In genomic region chr15:63978511-63979226, GRCh38 we compare ENCODE assay signal across 16 cellular contexts.
DNase-seq lines count a peak whose midpoint lies in the region; ATAC-seq and TF ChIP-seq lines count a peak whose summit lies in the region.
"Had no signal": no experiment of that assay in that cellular context is flagged by ENCODE, and none has a peak within 500 bp of the region (broad histone marks: within the 10 kb centered on the region; RNA-seq: fewer than 3 reads in every experiment).

No MANE protein-coding gene starts in this region.

- H3K4me1 ChIP-seq in Peyer's patch (peaks cover 0 to 32% (median 3%) of the 10 kb centered on the region in 4 donors), skeletal muscle tissue (ENCODE audit: control insufficient read depth in 3 of 3, insufficient read depth in 3 of 3, low read length in 3 of 3) (peaks cover 50 to 61% (median 59%) of the 10 kb centered on the region in 3 donors)
- H3K4me1 ChIP-seq: tibial nerve had no signal

- intact Hi-C loops in natural killer cell (cut with micrococcal nuclease) = no loop called here

- no peak overlapping the region for H3K4me3 Mint-ChIP-seq in natural killer cell
- H3K4me3 Mint-ChIP-seq: mesothelial cell of epicardium, T-cell had no signal

- TF ChIP-seq CTCF in Peyer's patch (IDR thresholded peaks at IDR 0.05) = no peak
- TF ChIP-seq CTCF in natural killer cell (IDR thresholded peaks at IDR 0.05) = no peak

- no peaks in the 10 kb centered on the region for H3K27me3 Mint-ChIP-seq in natural killer cell (ENCODE audit: low read depth in 2 of 2)
- H3K27me3 Mint-ChIP-seq: progenitor cell of endocrine pancreas, T-cell had no signal

- H3K9me3 ChIP-seq in Peyer's patch (no peaks in the 10 kb centered on the region), skeletal muscle tissue (ENCODE audit: control insufficient read depth in 3 of 3, low read length in 3 of 3) (no peaks in the 10 kb centered on the region)
- H3K9me3 ChIP-seq: tibial nerve had no signal

- H3K4me1 Mint-ChIP-seq in natural killer cell = peaks cover 4% of the 10 kb centered on the region in 2 donors

- no peak overlapping the region for H3K27ac Mint-ChIP-seq in natural killer cell
- H3K27ac Mint-ChIP-seq: mesothelial cell of epicardium, progenitor cell of endocrine pancreas, T-cell had no signal

- no peak overlapping the region for H3K4me3 ChIP-seq in Peyer's patch
- no peak overlapping the region for H3K4me3 ChIP-seq in skeletal muscle tissue (ENCODE audit: low read length in 3 of 3)
- H3K4me3 ChIP-seq: tibial nerve had no signal

- DNase-seq in Peyer's patch (peak in 2 of 3 donors; percentile 48 to 61), ecto neural progenitor cell (ENCODE audit: low spot score) (peak; percentile 41), left kidney (ENCODE audit: low read depth, low spot score) (peak; percentile 49), NCI-H774 (lab: John Stamatoyannopoulos, UW) (no peak), natural killer cell (no peak)
- DNase-seq: activated naive CD4-positive, alpha-beta T cell treated with anti-CD3 and anti-CD28 coated beads, Interleukin-2, amount 50 U/mL, for 16 hours; AML-193; NCI-H146; NCI-H526 treated with DMSO at 0.1 percent for 48 hours; stimulated activated CD4-positive, alpha-beta T cell treated with anti-CD3 and anti-CD28 coated beads, Interleukin-2, amount 100 ng/mL, for 24 hours; T-cell had no signal

- H3K9ac ChIP-seq in skeletal muscle tissue (ENCODE audit: low read depth in 1 of 3, low read length in 3 of 3) = peak overlapping the region; percentile 23 to 69 (median 38)

- H3K27ac ChIP-seq in Peyer's patch (peak overlapping the region in 2 of 4 donors; percentile 46 to 84), skeletal muscle tissue (ENCODE audit: low read depth, low read length) (peak overlapping the region; percentile 58)
- H3K27ac ChIP-seq: tibial nerve had no signal

- ATAC-seq in GM19452 (IDR thresholded peaks at IDR 0.05; ENCODE audit: unreplicated experiment) (no peak), natural killer cell (no peak)
- ATAC-seq: T-cell had no signal

- no peaks in the 10 kb centered on the region for H3K9me3 Mint-ChIP-seq in natural killer cell
- H3K9me3 Mint-ChIP-seq: T-cell had no signal

- no peak for TF ChIP-seq POLR2A in Peyer's patch (IDR thresholded peaks at IDR 0.05)

- no peaks in the 10 kb centered on the region for H3K36me3 Mint-ChIP-seq in natural killer cell
- H3K36me3 Mint-ChIP-seq: mesothelial cell of epicardium had no signal

- no peaks in the 10 kb centered on the region for H3K27me3 ChIP-seq in Peyer's patch
- H3K27me3 ChIP-seq in skeletal muscle tissue (ENCODE audit: control insufficient read depth in 3 of 3, insufficient read depth in 3 of 3, low read length in 3 of 3) = no peaks in the 10 kb centered on the region
- H3K27me3 ChIP-seq: tibial nerve had no signal

- H3K36me3 ChIP-seq in Peyer's patch (peaks cover 0 to 6% (median 0%) of the 10 kb centered on the region in 3 donors), skeletal muscle tissue (ENCODE audit: control insufficient read depth in 3 of 3, insufficient read depth in 3 of 3, low read length in 3 of 3) (peaks cover 3 to 10% (median 7%) of the 10 kb centered on the region in 3 donors)
- H3K36me3 ChIP-seq: tibial nerve had no signal

Comparison
In these comparisons a context has a peak if more than half of its experiments do, and no peak if none do; other contexts are left out.
1. DNase-seq: peak in Peyer's patch (2 of 3), ecto neural progenitor cell (single experiment) and left kidney (single experiment); none in NCI-H774 (single experiment) and natural killer cell (single experiment).